In the genomic region with DNA sequence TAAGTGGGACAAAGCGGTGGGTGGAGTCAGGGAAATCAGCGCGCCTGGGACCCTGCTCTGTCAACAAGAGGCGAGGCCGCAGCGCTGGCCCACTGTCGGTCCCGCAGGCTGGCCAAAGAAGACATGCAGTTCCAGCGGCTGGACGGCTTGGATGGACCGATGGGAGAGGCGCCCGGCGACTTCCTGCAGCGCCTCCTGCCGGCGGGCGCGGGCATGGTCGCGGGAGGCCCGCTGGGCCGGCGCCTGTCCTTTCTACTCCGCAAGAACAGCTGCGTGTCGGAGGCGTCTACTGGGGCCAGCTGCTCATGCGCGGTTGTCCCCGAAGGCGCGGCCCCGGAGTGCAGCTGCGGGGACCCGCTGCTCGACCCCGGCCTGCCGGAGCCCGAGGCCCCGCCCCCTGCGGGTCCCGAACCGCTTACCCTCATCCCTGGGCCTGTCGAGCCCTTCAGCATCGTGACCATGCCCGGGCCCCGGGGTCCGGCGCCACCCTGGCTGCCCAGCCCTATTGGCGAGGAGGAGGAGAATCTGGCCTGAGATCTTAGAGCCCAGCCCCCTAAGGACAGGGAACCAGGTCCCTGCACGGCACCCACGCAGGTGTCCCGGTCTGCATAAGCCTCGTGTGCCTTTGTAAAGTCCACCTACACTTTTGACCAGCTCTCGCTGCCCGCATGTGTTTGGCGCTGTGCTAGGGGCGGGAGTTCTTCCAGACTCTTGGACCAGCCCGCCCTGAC, we compare ENCODE assay signal across 1 cellular context.
TF ChIP-seq lines count a peak whose summit lies in the region.

No MANE protein-coding gene starts in this region.

TF ChIP-seq in GM12878, 131 proteins besides CTCF, POLR2A, EP300 and RAD21 (continued from another document):
- TF ChIP-seq BCLAF1 (IDR thresholded peaks at IDR 0.05) (no peak), MXI1 (IDR thresholded peaks at IDR 0.05; ENCODE audit: low read depth, low read length) (no peak), ZBTB11 (CRISPR knock-in tag; IDR thresholded peaks at IDR 0.05) (no peak), MLLT1 (IDR thresholded peaks at IDR 0.05) (no peak), ZZZ3 (IDR thresholded peaks at IDR 0.05; ENCODE audit: control insufficient read depth, insufficient read length, low read depth) (no peak), JUNB (IDR thresholded peaks at IDR 0.05) (no peak), SUPT20H (IDR thresholded peaks at IDR 0.05; ENCODE audit: borderline replicate concordance, control insufficient read depth, low read depth, low read length) (no peak), CBX3 (IDR thresholded peaks at IDR 0.05; ENCODE audit: borderline replicate concordance, low read depth) (no peak), SMC3 (IDR thresholded peaks at IDR 0.05; ENCODE audit: borderline replicate concordance, low read length) (peak; percentile 71), NRF1 (conservative IDR thresholded peaks at IDR 0.05; ENCODE audit: low read depth, low read length) (0 out of 2 replicates have a peak, but pooled peaks have one; percentile 24), SIN3A (IDR thresholded peaks at IDR 0.05; ENCODE audit: low read depth, low read length) (no peak), BCL11A (IDR thresholded peaks at IDR 0.05; ENCODE audit: low read depth, low read length) (no peak), PBX3 (IDR thresholded peaks at IDR 0.05; ENCODE audit: insufficient replicate concordance, low read depth, low read length) (no peak), HDAC6 (IDR thresholded peaks at IDR 0.05; ENCODE audit: unreplicated experiment) (no peak), EGR1 (IDR thresholded peaks at IDR 0.05; ENCODE audit: borderline replicate concordance in 1 of 2, low read depth in 2 of 2, low read length in 2 of 2) (no peak), PAX8 (IDR thresholded peaks at IDR 0.05) (no peak), TCF7 (IDR thresholded peaks at IDR 0.05; ENCODE audit: borderline replicate concordance) (no peak), DPF2 (IDR thresholded peaks at IDR 0.05) (peak; percentile 20; the same call in 1 of the 2 replicates), ZNF687 (IDR thresholded peaks at IDR 0.05) (no peak), CHD4 (IDR thresholded peaks at IDR 0.05) (no peak), PKNOX1 (IDR thresholded peaks at IDR 0.05) (no peak)
- TF ChIP-seq, protein P1, sequence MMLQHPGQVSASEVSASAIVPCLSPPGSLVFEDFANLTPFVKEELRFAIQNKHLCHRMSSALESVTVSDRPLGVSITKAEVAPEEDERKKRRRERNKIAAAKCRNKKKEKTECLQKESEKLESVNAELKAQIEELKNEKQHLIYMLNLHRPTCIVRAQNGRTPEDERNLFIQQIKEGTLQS (IDR thresholded peaks at IDR 0.05; ENCODE audit: borderline replicate concordance, extremely low read depth, low read depth, low read length) = 0 out of 2 replicates have a peak, but pooled peaks have one; percentile 10
- TF ChIP-seq, protein P2, sequence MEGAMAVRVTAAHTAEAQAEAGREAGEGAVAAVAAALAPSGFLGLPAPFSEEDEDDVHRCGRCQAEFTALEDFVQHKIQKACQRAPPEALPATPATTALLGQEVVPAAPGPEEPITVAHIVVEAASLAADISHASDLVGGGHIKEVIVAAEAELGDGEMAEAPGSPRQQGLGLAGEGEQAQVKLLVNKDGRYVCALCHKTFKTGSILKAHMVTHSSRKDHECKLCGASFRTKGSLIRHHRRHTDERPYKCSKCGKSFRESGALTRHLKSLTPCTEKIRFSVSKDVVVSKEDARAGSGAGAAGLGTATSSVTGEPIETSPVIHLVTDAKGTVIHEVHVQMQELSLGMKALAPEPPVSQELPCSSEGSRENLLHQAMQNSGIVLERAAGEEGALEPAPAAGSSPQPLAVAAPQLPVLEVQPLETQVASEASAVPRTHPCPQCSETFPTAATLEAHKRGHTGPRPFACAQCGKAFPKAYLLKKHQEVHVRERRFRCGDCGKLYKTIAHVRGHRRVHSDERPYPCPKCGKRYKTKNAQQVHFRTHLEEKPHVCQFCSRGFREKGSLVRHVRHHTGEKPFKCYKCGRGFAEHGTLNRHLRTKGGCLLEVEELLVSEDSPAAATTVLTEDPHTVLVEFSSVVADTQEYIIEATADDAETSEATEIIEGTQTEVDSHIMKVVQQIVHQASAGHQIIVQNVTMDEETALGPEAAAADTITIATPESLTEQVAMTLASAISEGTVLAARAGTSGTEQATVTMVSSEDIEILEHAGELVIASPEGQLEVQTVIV (IDR thresholded peaks at IDR 0.05; ENCODE audit: borderline replicate concordance, partially characterized antibody) = no peak
